9 cellular contexts compared by ENCODE assay signal in genomic region chr10:17512341-17513001, GRCh38. TPM values are rescaled to one million over a fixed set of nuclear protein-coding genes. Genes with fewer than 3 reads are reported as not detected.
DNase-seq lines count a peak whose midpoint lies in the region; ATAC-seq and TF ChIP-seq lines count a peak whose summit lies in the region.
"Had no signal": no experiment of that assay in that cellular context is flagged by ENCODE, and none has a peak within 500 bp of the region (broad histone marks: within the 10 kb centered on the region; RNA-seq: fewer than 3 reads in every experiment).

No MANE protein-coding gene starts in this region.

- H3K27ac ChIP-seq in gastroesophageal sphincter, result peak overlapping the region in 1 of 4 donors; percentile 14

- H3K9me3 ChIP-seq in gastroesophageal sphincter, result no peaks in the 10 kb centered on the region

- WGBS in gastroesophageal sphincter (ENCODE audit: low coverage in 1 of 2), 2 donors, result 63% methylated on average over 5 of the region's 5 CpGs; no CpG with 5 or more reads in 1 of the 2 donors

- H3K4me1 ChIP-seq in gastroesophageal sphincter, result peaks cover 0 to 6% (median 0%) of the 10 kb centered on the region in 3 donors

- no peak overlapping the region for H3K4me3 ChIP-seq in gastroesophageal sphincter
- H3K4me3 ChIP-seq in skeletal muscle cell (ENCODE audit: low read depth, low read length), result no peak overlapping the region

- TF ChIP-seq POLR2A in gastroesophageal sphincter (IDR thresholded peaks at IDR 0.05), result no peak

- H3K27me3 ChIP-seq in gastroesophageal sphincter, result no peaks in the 10 kb centered on the region

- no peak for TF ChIP-seq EP300 in gastroesophageal sphincter (IDR thresholded peaks at IDR 0.05)

- DNase-seq in SW480 (ENCODE audit: low spot score) (peak; percentile 27), skeletal muscle cell (ENCODE audit: low read depth) (peak; percentile 94), SK-N-DZ (ENCODE audit: low spot score) (no peak), globus pallidus (ENCODE audit: low spot score) (no peak), NCI-H774 (lab: John Stamatoyannopoulos, UW) (no peak), medulla oblongata (ENCODE audit: extremely low spot score) (no peak)
- DNase-seq: NCI-H524 had no signal

- no peaks in the 10 kb centered on the region for H3K36me3 ChIP-seq in gastroesophageal sphincter

- ATAC-seq in GM18868 (IDR thresholded peaks at IDR 0.05; ENCODE audit: unreplicated experiment) (peak; percentile 22), gastroesophageal sphincter (peak; percentile 41)

- TF ChIP-seq CTCF in gastroesophageal sphincter (IDR thresholded peaks at IDR 0.05), result no peak

RNA-seq across cellular contexts. Expression of gene ST8SIA6, which starts 58.1 kb away (rescaled TPM):
- total RNA-seq in gastroesophageal sphincter, result 1 to 10 TPM in 2 of 4 donors, not detected in 2; 1.5 to 1.9 TPM
- not detected in 2 replicates for polyA plus RNA-seq in SK-N-DZ (2014; cell fraction: cytosol; rRNA removed)
- polyA plus RNA-seq in SK-N-DZ (2014; cell fraction: nucleus; rRNA removed), result not detected in 2 replicates

Comparison
In these comparisons a context has a peak if more than half of its experiments do, and no peak if none do; other contexts are left out.
1. DNase-seq: peak in SW480 (single experiment) and skeletal muscle cell (single experiment); none in SK-N-DZ (single experiment), globus pallidus (single experiment), NCI-H774 (single experiment) and medulla oblongata (single experiment).